ENCODE assay signal across 8 cellular contexts in the genomic region with DNA sequence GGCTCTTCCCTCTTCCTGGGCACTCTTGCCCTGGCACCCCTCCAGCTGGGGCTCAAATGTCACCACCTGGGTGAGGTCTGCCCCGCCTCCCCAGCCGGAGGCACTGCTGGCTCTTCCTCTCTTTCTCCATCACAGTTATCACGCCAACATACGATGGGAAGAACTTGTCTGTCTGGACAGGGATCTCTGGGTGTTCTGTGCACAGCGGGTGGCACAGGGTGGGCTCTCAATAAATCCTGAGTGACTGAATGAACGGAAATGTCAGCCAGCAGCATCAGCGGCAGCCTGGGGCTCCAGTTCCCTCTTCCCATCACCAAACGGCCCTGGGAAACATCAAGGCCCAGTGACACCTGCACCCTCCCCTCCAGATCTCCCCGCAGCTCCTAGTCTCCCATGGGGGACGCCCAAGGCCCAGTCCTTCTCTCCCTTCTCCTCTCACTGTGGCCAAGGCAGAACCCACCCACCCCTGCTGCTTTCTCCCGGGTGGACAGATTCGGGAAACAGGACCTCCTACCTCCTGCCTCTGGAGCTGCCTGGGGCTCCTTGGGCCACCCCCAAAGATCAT. TPM values are rescaled to one million over a fixed set of nuclear protein-coding genes. Genes with fewer than 3 reads are reported as not detected.
A peak's percentile ranks its signal among the peaks of the same experiment; 100 is the strongest.
DNase-seq lines count a peak whose midpoint lies in the region; ATAC-seq, FAIRE-seq and TF ChIP-seq lines count a peak whose summit lies in the region.

No MANE protein-coding gene starts in this region.

- H3K9me3 ChIP-seq in astrocyte (ENCODE audit: insufficient read depth, low read depth, low read length) (no peaks in the 10 kb centered on the region), vagina (no peaks in the 10 kb centered on the region)

- no peak overlapping the region for H4K5ac ChIP-seq in mesendoderm (ENCODE audit: low read length)

- WGBS in mesendoderm (ENCODE audit: extremely low coverage, insufficient coverage, low lambda C conversion rate), result no CpG with 5 or more reads among the region's 12 CpGs

- no peak overlapping the region for H3K23ac ChIP-seq in mesendoderm (ENCODE audit: low read length)

- H3K9ac ChIP-seq in astrocyte (ENCODE audit: low read length), result peak overlapping the region; percentile 86
- peak overlapping the region; percentile 49 for H3K9ac ChIP-seq in mesendoderm (ENCODE audit: low read length)

- intact Hi-C loops in vagina (cut with DNase I), result loop anchor here (1.0 to 5.0 kb wide), 2 partner anchors 34 to 127 kb away; no protein-coding TSS in a partner anchor

- H3K4me1 Mint-ChIP-seq in astrocyte (ENCODE audit: low read depth, unreplicated experiment), result peaks cover 29% of the 10 kb centered on the region

- no peak overlapping the region for H4K8ac ChIP-seq in mesendoderm (ENCODE audit: low read depth, low read length)

- H2AK5ac ChIP-seq in mesendoderm (ENCODE audit: low read length), result peak overlapping the region; percentile 17

- H3K4me3 ChIP-seq in ACC112 (ENCODE audit: low read depth, low read length), result peak overlapping the region; percentile 61
- H3K4me3 ChIP-seq in astrocyte (ENCODE audit: insufficient read depth, low read depth, low read length), result peak overlapping the region; percentile 20
- H3K4me3 ChIP-seq in mesendoderm (ENCODE audit: low read length), result no peak overlapping the region
- peak overlapping the region; percentile 42 to 51 for H3K4me3 ChIP-seq in vagina

- H3K18ac ChIP-seq in mesendoderm (ENCODE audit: low read length), result peak overlapping the region; percentile 15

- peak overlapping the region; percentile 54 for H2BK5ac ChIP-seq in mesendoderm (ENCODE audit: low read length)

- H3K27me3 ChIP-seq in ACC112 (ENCODE audit: insufficient read depth, low read length) (no peaks in the 10 kb centered on the region), astrocyte (ENCODE audit: insufficient read depth, low read length) (no peaks in the 10 kb centered on the region), mesendoderm (ENCODE audit: insufficient read depth, low read length, poor library complexity) (no peaks in the 10 kb centered on the region), vagina (no peaks in the 10 kb centered on the region)

- H3K79me2 ChIP-seq in ACC112 (ENCODE audit: control insufficient read depth, insufficient read depth, low read length, unreplicated experiment) (peaks cover 10% of the 10 kb centered on the region), astrocyte (ENCODE audit: insufficient read depth, low read length) (peaks cover 14% of the 10 kb centered on the region), mesendoderm (ENCODE audit: control insufficient read depth, insufficient read depth, low read length) (no peaks in the 10 kb centered on the region)

- peak overlapping the region; percentile 98 for H3K27ac Mint-ChIP-seq in astrocyte (ENCODE audit: unreplicated experiment)

- H3K4me2 ChIP-seq in astrocyte (ENCODE audit: low read length) (peak overlapping the region; percentile 85), mesendoderm (ENCODE audit: low read length) (no peak overlapping the region)

- H3K4me1 ChIP-seq in ACC112 (ENCODE audit: control insufficient read depth, insufficient read depth, low read length, unreplicated experiment) (peaks cover 44% of the 10 kb centered on the region), astrocyte (ENCODE audit: insufficient read depth, low read length) (peaks cover 36% of the 10 kb centered on the region), mesendoderm (ENCODE audit: control insufficient read depth, low read depth, low read length) (peaks cover 5% of the 10 kb centered on the region), vagina (peaks cover 74% of the 10 kb centered on the region)

- H2BK120ac ChIP-seq in mesendoderm (ENCODE audit: low read depth, low read length), result no peak overlapping the region

- TF ChIP-seq POLR2A in vagina (IDR thresholded peaks at IDR 0.05), result no peak

- no peak for DNase-seq in astrocyte (ENCODE audit: low read depth)
- no peak for DNase-seq in mesendoderm
- DNase-seq in vagina (ENCODE audit: extremely low spot score in 2 of 2), result no peak
- no peak for DNase-seq in NCI-H82 treated with DMSO at 0.1 percent for 48 hours (lab: John Stamatoyannopoulos, UW; ENCODE audit: unreplicated experiment)
- DNase-seq in stimulated activated CD4-positive, alpha-beta T cell treated with anti-CD3 and anti-CD28 coated beads, Interleukin-1b, Interleukin-23, amount 100 ng/mL, for 48 hours, result no peak

- peak; percentile 5 for FAIRE-seq in astrocyte (lab: Jason Lieb, UNC)

- peak overlapping the region; percentile 41 for H3K4ac ChIP-seq in mesendoderm (ENCODE audit: low read depth, low read length)

- peaks cover 1% of the 10 kb centered on the region for H4K20me1 ChIP-seq in astrocyte (ENCODE audit: insufficient read depth, low read length)

- H3K36me3 ChIP-seq in ACC112 (ENCODE audit: insufficient read depth, low read length), result no peaks in the 10 kb centered on the region
- H3K36me3 ChIP-seq in astrocyte (ENCODE audit: insufficient read depth, low read length), result no peaks in the 10 kb centered on the region
- H3K36me3 ChIP-seq in mesendoderm (ENCODE audit: control insufficient read depth, insufficient read depth, low read length), result no peaks in the 10 kb centered on the region
- H3K36me3 ChIP-seq in vagina, result no peaks in the 10 kb centered on the region

- TF ChIP-seq CTCF in astrocyte (IDR thresholded peaks at IDR 0.05; ENCODE audit: insufficient read depth, low read depth, low read length) (no peak), vagina (IDR thresholded peaks at IDR 0.05) (no peak)

- no peak overlapping the region for H2BK15ac ChIP-seq in mesendoderm (replicated peaks; ENCODE audit: low read depth)

- peak overlapping the region; percentile 82 for H3K56ac ChIP-seq in mesendoderm (ENCODE audit: low read length)

- peak overlapping the region; percentile 10 for H3K4me3 Mint-ChIP-seq in astrocyte (ENCODE audit: unreplicated experiment)

- no peaks in the 10 kb centered on the region for H3K79me1 ChIP-seq in mesendoderm (ENCODE audit: low read length)

- no peaks in the 10 kb centered on the region for H3K9me3 Mint-ChIP-seq in astrocyte (ENCODE audit: unreplicated experiment)

- ATAC-seq in HG02870 (IDR thresholded peaks at IDR 0.05; ENCODE audit: unreplicated experiment) (peak; percentile 6), GM19455 (IDR thresholded peaks at IDR 0.05; ENCODE audit: unreplicated experiment) (no peak)

- H3K36me3 Mint-ChIP-seq in astrocyte (ENCODE audit: low read depth, unreplicated experiment), result no peaks in the 10 kb centered on the region

- no peaks in the 10 kb centered on the region for H3K27me3 Mint-ChIP-seq in astrocyte (ENCODE audit: low read depth, unreplicated experiment)

- no peak overlapping the region for H2AFZ ChIP-seq in ACC112 (ENCODE audit: low read length, unreplicated experiment)
- H2AFZ ChIP-seq in astrocyte (ENCODE audit: low read depth, low read length), result peak overlapping the region; percentile 43

- H3K27ac ChIP-seq in ACC112 (ENCODE audit: low read depth, low read length), result peak overlapping the region; percentile 97
- peak overlapping the region; percentile 98 for H3K27ac ChIP-seq in astrocyte (ENCODE audit: low read depth, low read length)
- H3K27ac ChIP-seq in mesendoderm (ENCODE audit: low read depth, low read length), result peak overlapping the region; percentile 70
- H3K27ac ChIP-seq in vagina, result peak overlapping the region; percentile 98

RNA-seq across cellular contexts. Expression of gene SLC25A45, which starts 0.4 kb away (rescaled TPM):
- total RNA-seq in astrocyte, result 1.9 and 2.6 TPM in 2 replicates
- polyA plus RNA-seq in mesendoderm (2013, experiment 1 of 2), result 0.95 TPM
- polyA plus RNA-seq in mesendoderm (2013, experiment 2 of 2), result 0.76 TPM
- total RNA-seq in vagina, result 2.2 TPM

RNA-seq across cellular contexts. Expression of gene FRMD8, which starts 3.6 kb away (rescaled TPM):
- 61.2 and 76.3 TPM in 2 replicates for total RNA-seq in astrocyte
- 10.9 TPM for polyA plus RNA-seq in mesendoderm (2013, experiment 1 of 2)
- 10.4 TPM for polyA plus RNA-seq in mesendoderm (2013, experiment 2 of 2)
- total RNA-seq in vagina, result 53.3 TPM

RNA-seq across cellular contexts. Expression of gene TIGD3, which starts 28.3 kb away (rescaled TPM):
- total RNA-seq in astrocyte (0.20 and 0.29 TPM in 2 replicates), vagina (not detected)
- polyA plus RNA-seq in mesendoderm (2013, experiment 1 of 2), result 0.13 TPM
- 0.13 TPM for polyA plus RNA-seq in mesendoderm (2013, experiment 2 of 2)

RNA-seq across cellular contexts. Expression of gene NEAT1, which starts 39.7 kb away (rescaled TPM):
- total RNA-seq in astrocyte (202 and 317 TPM in 2 replicates), vagina (857 TPM)
- 3.7 TPM for polyA plus RNA-seq in mesendoderm (2013, experiment 1 of 2)
- polyA plus RNA-seq in mesendoderm (2013, experiment 2 of 2), result 4.5 TPM

RNA-seq across cellular contexts. Expression of gene DPF2, which starts 49.2 kb away (rescaled TPM):
- 58.5 and 66.4 TPM in 2 replicates for total RNA-seq in astrocyte
- 57.1 TPM for polyA plus RNA-seq in mesendoderm (2013, experiment 1 of 2)
- polyA plus RNA-seq in mesendoderm (2013, experiment 2 of 2), result 57.4 TPM
- 33.1 TPM for total RNA-seq in vagina
